In genomic region chr1:215754112-215754511, GRCh38 we compare ENCODE assay signal across 31 cellular contexts.
"Had no signal": no experiment of that assay in that cellular context is flagged by ENCODE, and none has a peak within 500 bp of the region (broad histone marks: within the 10 kb centered on the region; RNA-seq: fewer than 3 reads in every experiment).

No MANE protein-coding gene starts in this region.

- H3K27me3 Mint-ChIP-seq: activated CD4-positive, alpha-beta memory T cell treated with anti-CD3 and anti-CD28 coated beads for 36 hours; activated CD4-positive, alpha-beta T cell treated with anti-CD3 and anti-CD28 coated beads for 36 hours; activated CD4-positive, alpha-beta T cell treated with anti-CD3 and anti-CD28 coated beads, Interleukin-2, amount 10 ng/mL, durations not matched to agents 24 days and 14 days; activated CD8-positive, alpha-beta memory T cell treated with anti-CD3 and anti-CD28 coated beads, Interleukin-2, amount 10 ng/mL, durations not matched to agents 7 days and 5 days; activated naive CD4-positive, alpha-beta T cell treated with anti-CD3 and anti-CD28 coated beads, Interleukin-2, amount 50 U/mL, for 24 hours; activated naive CD8-positive, alpha-beta T cell treated with anti-CD3 and anti-CD28 coated beads, Interleukin-2, amount 10 ng/mL, durations not matched to agents 7 days and 5 days; brain had no signal

- H3K27ac Mint-ChIP-seq: activated CD4-positive, alpha-beta memory T cell treated with anti-CD3 and anti-CD28 coated beads for 36 hours; activated CD4-positive, alpha-beta T cell treated with anti-CD3 and anti-CD28 coated beads for 36 hours; activated CD4-positive, alpha-beta T cell treated with anti-CD3 and anti-CD28 coated beads, Interleukin-2, amount 10 ng/mL, durations not matched to agents 24 days and 14 days; activated CD8-positive, alpha-beta memory T cell treated with anti-CD3 and anti-CD28 coated beads, Interleukin-2, amount 10 ng/mL, durations not matched to agents 7 days and 5 days; activated CD8-positive, alpha-beta T cell treated with anti-CD3 and anti-CD28 coated beads, Interleukin-2, amount 10 ng/mL, durations not matched to agents 7 days and 5 days; activated naive CD4-positive, alpha-beta T cell treated with anti-CD3 and anti-CD28 coated beads for 36 hours; activated naive CD4-positive, alpha-beta T cell treated with anti-CD3 and anti-CD28 coated beads, Interleukin-2, amount 50 U/mL, for 24 hours; activated naive CD8-positive, alpha-beta T cell treated with anti-CD3 and anti-CD28 coated beads, Interleukin-2, amount 10 ng/mL, durations not matched to agents 7 days and 5 days; activated T-helper 1 cell treated with anti-CD3 and anti-CD28 coated beads, Interleukin-12 subunit alpha, Interleukin-12 subunit beta, Interleukin-2, Interleukin-4 antibody, amounts not matched to agents 30 ng/mL and 10 ng/mL and 1 ng/mL, durations not matched to agents 14 hours and 24 hours and 36 hours; activated T-helper 2 cell treated with anti-CD3 and anti-CD28 coated beads, Interferon-gamma antibody, Interleukin-2, Interleukin-4, amounts not matched to agents 10 μg/mL and 5 μg/mL and 100 μg/mL, durations not matched to agents 14 hours and 24 hours and 36 hours; brain; endodermal cell had no signal

- H3K9me3 Mint-ChIP-seq: activated CD4-positive, alpha-beta T cell treated with anti-CD3 and anti-CD28 coated beads, Interleukin-2, amount 10 ng/mL, durations not matched to agents 24 days and 14 days; activated naive CD4-positive, alpha-beta T cell treated with anti-CD3 and anti-CD28 coated beads for 36 hours; activated naive CD4-positive, alpha-beta T cell treated with anti-CD3 and anti-CD28 coated beads, Interleukin-2, amount 50 U/mL, for 24 hours; activated T-helper 1 cell treated with anti-CD3 and anti-CD28 coated beads, Interleukin-12 subunit alpha, Interleukin-12 subunit beta, Interleukin-2, Interleukin-4 antibody, amounts not matched to agents 30 ng/mL and 10 ng/mL and 1 ng/mL, durations not matched to agents 14 hours and 24 hours and 36 hours; brain; endodermal cell had no signal

- H3K36me3 ChIP-seq: ascending aorta, breast epithelium, cardiac muscle cell, colonic mucosa, heart left ventricle had no signal

- H3K27ac ChIP-seq: ascending aorta, breast epithelium, cardiac muscle cell, colonic mucosa, heart left ventricle had no signal

- ATAC-seq: activated CD4-positive, alpha-beta T cell treated with anti-CD3 and anti-CD28 coated beads for 36 hours; activated CD8-positive, alpha-beta memory T cell treated with anti-CD3 and anti-CD28 coated beads, Interleukin-2, amount 10 ng/mL, durations not matched to agents 7 days and 5 days; activated CD8-positive, alpha-beta T cell treated with anti-CD3 and anti-CD28 coated beads, Interleukin-2, amount 10 ng/mL, durations not matched to agents 7 days and 5 days; esophagus mucosa; heart left ventricle had no signal

- FAIRE-seq: frontal cortex had no signal

- H3K4me3 ChIP-seq: ascending aorta, breast epithelium, cardiac muscle cell, colonic mucosa, heart left ventricle had no signal

- H3K27me3 ChIP-seq: ascending aorta, breast epithelium, cardiac muscle cell, colonic mucosa, heart left ventricle had no signal

- H3K4me1 Mint-ChIP-seq: activated CD4-positive, alpha-beta T cell treated with anti-CD3 and anti-CD28 coated beads for 36 hours; activated CD4-positive, alpha-beta T cell treated with anti-CD3 and anti-CD28 coated beads, Interleukin-2, amount 10 ng/mL, durations not matched to agents 24 days and 14 days; activated CD8-positive, alpha-beta memory T cell treated with anti-CD3 and anti-CD28 coated beads, Interleukin-2, amount 10 ng/mL, durations not matched to agents 7 days and 5 days; activated naive CD4-positive, alpha-beta T cell treated with anti-CD3 and anti-CD28 coated beads, Interleukin-2, amount 50 U/mL, for 24 hours; activated naive CD8-positive, alpha-beta T cell treated with anti-CD3 and anti-CD28 coated beads, Interleukin-2, amount 10 ng/mL, durations not matched to agents 7 days and 5 days; brain; endodermal cell had no signal

- H3K36me3 Mint-ChIP-seq: activated CD4-positive, alpha-beta memory T cell treated with anti-CD3 and anti-CD28 coated beads for 36 hours; activated CD8-positive, alpha-beta memory T cell treated with anti-CD3 and anti-CD28 coated beads, Interleukin-2, amount 10 ng/mL, durations not matched to agents 7 days and 5 days; activated naive CD4-positive, alpha-beta T cell treated with anti-CD3 and anti-CD28 coated beads, Interleukin-2, amount 50 U/mL, for 24 hours; activated naive CD8-positive, alpha-beta T cell treated with anti-CD3 and anti-CD28 coated beads, Interleukin-2, amount 10 ng/mL, durations not matched to agents 7 days and 5 days; brain had no signal

- H3K4me1 ChIP-seq: ascending aorta, breast epithelium, colonic mucosa, heart left ventricle had no signal

- DNase-seq: activated CD4-positive, alpha-beta memory T cell treated with anti-CD3 and anti-CD28 coated beads for 36 hours; activated CD4-positive, alpha-beta T cell treated with anti-CD3 and anti-CD28 coated beads for 36 hours; activated CD4-positive, alpha-beta T cell treated with anti-CD3 and anti-CD28 coated beads, Interleukin-2, amount 10 ng/mL, durations not matched to agents 24 days and 14 days; activated CD4-positive, CD25-positive, alpha-beta regulatory T cell; activated CD4-positive, CD25-positive, alpha-beta regulatory T cell treated with anti-CD3 and anti-CD28 coated beads, Interleukin-2, amount 50 U/mL, for 72 hours; activated CD8-positive, alpha-beta memory T cell treated with anti-CD3 and anti-CD28 coated beads, Interleukin-2, amount 10 ng/mL, durations not matched to agents 7 days and 5 days; activated CD8-positive, alpha-beta memory T cell treated with anti-CD3 and anti-CD28 coated beads, Interleukin-2, amount 50 U/mL, for 4 hours; activated CD8-positive, alpha-beta T cell treated with anti-CD3 and anti-CD28 coated beads, Interleukin-2, amount 10 ng/mL, durations not matched to agents 7 days and 5 days; activated effector memory CD4-positive, alpha-beta T cell treated with anti-CD3 and anti-CD28 coated beads, Interleukin-2, amount 50 U/mL, for 16 hours; activated naive CD4-positive, alpha-beta T cell treated with anti-CD3 and anti-CD28 coated beads for 36 hours; activated naive CD8-positive, alpha-beta T cell treated with anti-CD3 and anti-CD28 coated beads, Interleukin-2, amount 10 ng/mL, durations not matched to agents 7 days and 5 days; activated T-cell treated with anti-CD3 and anti-CD28 coated beads, Interleukin-2, amount 50 U/mL, for 1 hour; activated T-cell treated with anti-CD3 and anti-CD28 coated beads, Interleukin-2, amount 50 U/mL, for 48 hours; central memory CD4-positive, alpha-beta T cell; cerebellar nuclear complex; colonic mucosa; effector CD8-positive, alpha-beta T cell; endodermal cell; foreskin fibroblast; glutamatergic neuron; heart left ventricle; T-helper 2 cell had no signal

- H3K4me3 Mint-ChIP-seq: activated CD4-positive, alpha-beta memory T cell treated with anti-CD3 and anti-CD28 coated beads for 36 hours; activated CD4-positive, alpha-beta T cell treated with anti-CD3 and anti-CD28 coated beads for 36 hours; activated CD4-positive, alpha-beta T cell treated with anti-CD3 and anti-CD28 coated beads, Interleukin-2, amount 10 ng/mL, durations not matched to agents 24 days and 14 days; activated CD8-positive, alpha-beta memory T cell treated with anti-CD3 and anti-CD28 coated beads, Interleukin-2, amount 10 ng/mL, durations not matched to agents 7 days and 5 days; activated CD8-positive, alpha-beta T cell treated with anti-CD3 and anti-CD28 coated beads, Interleukin-2, amount 10 ng/mL, durations not matched to agents 7 days and 5 days; activated naive CD4-positive, alpha-beta T cell treated with anti-CD3 and anti-CD28 coated beads for 36 hours; activated naive CD4-positive, alpha-beta T cell treated with anti-CD3 and anti-CD28 coated beads, Interleukin-2, amount 50 U/mL, for 24 hours; activated naive CD8-positive, alpha-beta T cell treated with anti-CD3 and anti-CD28 coated beads, Interleukin-2, amount 10 ng/mL, durations not matched to agents 7 days and 5 days; activated T-helper 1 cell treated with anti-CD3 and anti-CD28 coated beads, Interleukin-12 subunit alpha, Interleukin-12 subunit beta, Interleukin-2, Interleukin-4 antibody, amounts not matched to agents 30 ng/mL and 10 ng/mL and 1 ng/mL, durations not matched to agents 14 hours and 24 hours and 36 hours; brain; endodermal cell had no signal

- H3K9me3 ChIP-seq: ascending aorta, breast epithelium, colonic mucosa, heart left ventricle had no signal
